ENCODE assay signal across 18 cellular contexts in the genomic region with DNA sequence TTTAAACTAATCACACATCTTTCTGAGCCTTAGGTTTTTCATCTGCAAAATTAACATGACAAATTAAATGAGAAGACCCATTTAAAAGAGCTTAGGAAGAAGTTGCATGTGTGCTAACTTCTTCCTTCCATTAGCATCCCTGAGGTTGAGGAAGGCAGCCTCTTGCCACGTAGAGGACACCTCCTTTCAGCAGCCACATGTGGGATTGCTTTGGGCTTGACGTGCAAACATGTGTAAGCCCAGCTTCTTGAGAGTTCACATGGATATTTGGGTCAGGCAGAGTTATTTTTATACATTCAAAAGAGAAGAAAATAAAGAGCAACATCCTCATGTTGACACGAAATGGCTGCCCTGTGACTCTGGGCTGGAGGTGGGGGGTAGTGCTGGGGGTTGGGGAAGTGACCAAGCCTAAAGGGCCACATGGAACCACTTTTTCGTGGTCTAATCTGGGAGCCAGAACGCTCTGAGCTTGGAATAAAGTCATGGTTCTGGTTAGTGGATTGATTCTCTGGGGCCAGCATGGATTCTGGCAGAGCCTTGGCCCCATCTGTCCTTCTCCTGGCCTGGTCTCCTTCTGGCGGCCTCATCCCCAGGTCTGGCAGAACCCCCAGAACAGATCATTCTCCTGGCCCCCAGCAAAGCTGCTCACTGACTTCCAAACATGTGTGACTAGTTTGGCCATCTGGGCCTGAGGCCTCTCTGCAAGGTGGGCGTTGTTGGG.
"Had no signal": no experiment of that assay in that cellular context is flagged by ENCODE, and none has a peak within 500 bp of the region (broad histone marks: within the 10 kb centered on the region; RNA-seq: fewer than 3 reads in every experiment).

No MANE protein-coding gene starts in this region.

- H3K4me1 ChIP-seq: lower lobe of right lung, upper lobe of right lung had no signal

- ATAC-seq: activated naive CD8-positive, alpha-beta T cell treated with anti-CD3 and anti-CD28 coated beads, Interleukin-2, amount 50 U/mL, for 24 hours; lower lobe of right lung; stimulated activated naive B cell treated with anti-CD40 and anti-IgM and Interleukin-4, amounts not matched to agents 10 μg/mL and 1 μg/mL and 100 μg/mL, for 72 hours; T-cell; upper lobe of right lung had no signal

- H3K27me3 ChIP-seq: neutrophil, spleen, upper lobe of right lung had no signal

- H3K27ac ChIP-seq: lower lobe of right lung, neutrophil, SK-N-MC, spleen, upper lobe of right lung had no signal

- DNase-seq: activated CD4-positive, alpha-beta T cell treated with anti-CD3 and anti-CD28 coated beads for 1 hour; activated CD4-positive, alpha-beta T cell treated with anti-CD3 and anti-CD28 coated beads, Interleukin-2, amount 50 U/mL, for 48 hours; activated naive CD8-positive, alpha-beta T cell treated with anti-CD3 and anti-CD28 coated beads, Interleukin-2, amount 50 U/mL, for 24 hours; central memory CD4-positive, alpha-beta T cell; dermis blood vessel endothelial cell; endodermal cell; erythroblast; hippocampal formation; lower lobe of right lung; naive B cell; spleen; stimulated activated CD4-positive, alpha-beta T cell treated with anti-CD3 and anti-CD28 coated beads, Interleukin-2, amount 100 ng/mL, for 24 hours; stimulated activated naive B cell treated with anti-CD40 and anti-IgM and Interleukin-4, amounts not matched to agents 10 μg/mL and 1 μg/mL and 100 μg/mL, for 72 hours; T-cell; T1000; upper lobe of right lung had no signal

- H3K4me3 ChIP-seq: lower lobe of right lung, SK-N-MC, spleen, upper lobe of right lung had no signal

- H3K36me3 ChIP-seq: lower lobe of right lung, neutrophil, spleen, upper lobe of right lung had no signal

- H3K9me3 ChIP-seq: lower lobe of right lung, neutrophil, spleen, upper lobe of right lung had no signal
